6 cellular contexts compared by ENCODE assay signal in the genomic region with DNA sequence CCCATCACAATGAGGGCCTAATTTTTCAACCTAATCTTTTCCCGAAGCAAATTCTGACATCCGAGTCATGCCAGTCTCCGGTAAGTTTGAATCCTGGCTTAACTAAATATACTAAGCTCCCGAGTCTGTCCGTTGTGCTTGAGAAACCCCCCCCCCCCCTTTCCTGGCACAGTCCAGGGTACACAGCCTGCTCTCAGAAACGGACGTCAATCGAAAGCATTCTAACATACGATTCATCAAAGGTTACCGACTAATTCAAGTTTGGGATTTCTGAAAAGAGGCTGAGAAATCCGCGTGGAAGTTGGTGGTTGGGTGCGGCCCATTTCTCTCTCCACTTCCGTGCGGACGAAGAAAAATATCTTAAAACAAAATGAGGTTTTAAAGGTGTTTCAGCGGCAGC. TPM values are rescaled to one million over a fixed set of nuclear protein-coding genes. Genes with fewer than 3 reads are reported as not detected.
DNase-seq lines count a peak whose midpoint lies in the region; ATAC-seq, FAIRE-seq and TF ChIP-seq lines count a peak whose summit lies in the region.

No MANE protein-coding gene starts in this region.

- H3K4me3 ChIP-seq in BJ (ENCODE audit: low read depth, low read length) (peak overlapping the region; percentile 77), SK-N-MC (peak overlapping the region; percentile 99), kidney (ENCODE audit: low read length in 2 of 2) (peak overlapping the region; percentile 89 to 94)

- peaks cover 0 to 6% of the 10 kb centered on the region in 2 donors for H3K4me1 ChIP-seq in kidney (ENCODE audit: control insufficient read depth in 1 of 2, insufficient read depth in 1 of 2, low read depth in 1 of 2, low read length in 2 of 2)

- ATAC-seq in HG02973 (IDR thresholded peaks at IDR 0.05; ENCODE audit: unreplicated experiment) = no peak

- TF ChIP-seq CTCF in BJ (IDR thresholded peaks at IDR 0.05; ENCODE audit: insufficient read depth, low read depth, low read length) (no peak), kidney (IDR thresholded peaks at IDR 0.05; ENCODE audit: borderline replicate concordance, extremely low read depth, insufficient read depth) (no peak)

- no peak for FAIRE-seq in kidney (lab: Jason Lieb, UNC)

- peak overlapping the region; percentile 98 for H3K9ac ChIP-seq in SK-N-MC (ENCODE audit: insufficient read length)
- peak overlapping the region; percentile 82 to 83 for H3K9ac ChIP-seq in kidney (ENCODE audit: low read length in 2 of 2)

- H3K36me3 ChIP-seq in BJ (ENCODE audit: control insufficient read depth, insufficient read depth, low read length) = no peaks in the 10 kb centered on the region
- peaks cover 30% of the 10 kb centered on the region for H3K36me3 ChIP-seq in SK-N-MC (ENCODE audit: insufficient read depth, low read length)
- H3K36me3 ChIP-seq in kidney (ENCODE audit: control insufficient read depth in 1 of 2, insufficient read depth in 2 of 2, low read length in 2 of 2) = no peaks in the 10 kb centered on the region

- H3K27me3 ChIP-seq in BJ (ENCODE audit: control insufficient read depth, insufficient read depth, low read length) = no peaks in the 10 kb centered on the region; the same call in 1 of the 2 replicates

- no peak overlapping the region for H3K27ac ChIP-seq in SK-N-MC
- no peak overlapping the region for H3K27ac ChIP-seq in kidney (ENCODE audit: low read depth in 2 of 2, low read length in 2 of 2)

- intact Hi-C loops in kidney (cut with DNase I) = no loop called here

- CTCF ChIA-PET in BJ (lab: Yijun Ruan, JAX) = interaction anchor here (1.0 to 3.6 kb wide), 2 partner anchors 49 to 77 kb away, joined by 3 to 11 read pairs; a partner anchor contains a TSS

- H3K9me3 ChIP-seq in SK-N-MC (ENCODE audit: low read depth, low read length) = no peaks in the 10 kb centered on the region
- H3K9me3 ChIP-seq in kidney (ENCODE audit: control insufficient read depth in 1 of 2, low read length in 2 of 2) = no peaks in the 10 kb centered on the region

- no peak for DNase-seq in BJ (ENCODE audit: low read depth)
- DNase-seq in SK-N-MC (ENCODE audit: low read depth, low spot score) = no peak
- no peak for DNase-seq in kidney
- DNase-seq in NCI-H1694 (lab: John Stamatoyannopoulos, UW) = no peak
- no peak for DNase-seq in HT-29 (ENCODE audit: low spot score)

- POLR2A ChIA-PET in BJ (lab: Charles Lee) = no interaction called here

RNA-seq across cellular contexts. Expression of a gene that starts 0.6 kb away (rescaled TPM):
- polyA plus RNA-seq in BJ (2011; rRNA removed) (14.1 and 23.7 TPM in 2 replicates), kidney (ENCODE audit: insufficient read depth, low read depth, low replicate concordance) (17.1 TPM)
- 10.8 and 11.3 TPM in 2 replicates for polyA minus RNA-seq in BJ (2011; rRNA and poly(A)+ RNA removed)
- total RNA-seq in kidney = 40.7 TPM
- total RNA-seq in HT-29 (2014; rRNA removed; shearing (Covaris generic)) = 11.2 and 16.1 TPM in 2 replicates

RNA-seq across cellular contexts. Expression of a gene that starts 17.2 kb away (rescaled TPM):
- polyA plus RNA-seq in BJ (2011; rRNA removed) (not detected in 2 replicates), kidney (ENCODE audit: insufficient read depth, low read depth, low replicate concordance) (1.2 TPM)
- polyA minus RNA-seq in BJ (2011; rRNA and poly(A)+ RNA removed) = not detected in 2 replicates
- total RNA-seq in kidney = 1.4 TPM
- total RNA-seq in HT-29 (2014; rRNA removed; shearing (Covaris generic)) = not detected in 2 replicates

RNA-seq across cellular contexts. Expression of a gene that starts 33.2 kb away (rescaled TPM):
- polyA plus RNA-seq in BJ (2011; rRNA removed) (not detected in 2 replicates), kidney (ENCODE audit: insufficient read depth, low read depth, low replicate concordance) (1.3 TPM)
- polyA minus RNA-seq in BJ (2011; rRNA and poly(A)+ RNA removed) = not detected in 2 replicates
- 1.4 TPM for total RNA-seq in kidney
- 0.08 and 0.63 TPM in 2 replicates for total RNA-seq in HT-29 (2014; rRNA removed; shearing (Covaris generic))

RNA-seq across cellular contexts. Expression of a gene that starts 45.7 kb away (rescaled TPM):
- polyA plus RNA-seq in BJ (2011; rRNA removed) (not detected in 2 replicates), kidney (ENCODE audit: insufficient read depth, low read depth, low replicate concordance) (not detected)
- polyA minus RNA-seq in BJ (2011; rRNA and poly(A)+ RNA removed) = not detected in 2 replicates
- total RNA-seq in kidney = not detected
- 0.10 and 0.31 TPM in 2 replicates for total RNA-seq in HT-29 (2014; rRNA removed; shearing (Covaris generic))

RNA-seq across cellular contexts. Expression of a gene that starts 49.3 kb away (rescaled TPM):
- polyA plus RNA-seq in BJ (2011; rRNA removed) (24.3 and 26.0 TPM in 2 replicates), kidney (ENCODE audit: insufficient read depth, low read depth, low replicate concordance) (32.9 TPM)
- polyA minus RNA-seq in BJ (2011; rRNA and poly(A)+ RNA removed) = 8.3 and 13.1 TPM in 2 replicates
- total RNA-seq in kidney = 58.1 TPM
- 20.6 and 28.8 TPM in 2 replicates for total RNA-seq in HT-29 (2014; rRNA removed; shearing (Covaris generic))
